ENCODE assay signal across 24 cellular contexts in the genomic region with DNA sequence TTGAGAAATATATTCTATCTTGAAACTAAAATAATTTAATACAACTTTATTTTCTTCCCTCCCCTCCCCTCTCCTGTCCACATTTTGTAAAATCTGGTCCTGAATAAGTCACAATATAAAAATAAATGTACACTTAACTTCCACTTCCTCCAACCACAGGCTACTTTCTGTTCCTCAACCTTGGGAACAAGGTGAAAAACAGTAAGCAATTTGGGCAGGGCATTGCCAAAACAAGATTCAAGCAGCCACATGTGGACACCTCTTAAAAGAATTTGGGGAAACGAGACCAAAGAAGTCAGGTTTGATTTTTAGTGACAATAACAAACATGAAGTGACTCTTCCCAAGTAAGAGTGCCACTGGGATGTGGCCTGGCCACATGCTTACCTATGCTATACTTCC.
"Had no signal": no experiment of that assay in that cellular context is flagged by ENCODE, and none has a peak within 500 bp of the region (broad histone marks: within the 10 kb centered on the region; RNA-seq: fewer than 3 reads in every experiment).

No MANE protein-coding gene starts in this region.

- DNase-seq: activated CD4-positive, alpha-beta memory T cell treated with anti-CD3 and anti-CD28 coated beads for 36 hours; activated CD4-positive, alpha-beta T cell treated with anti-CD3 and anti-CD28 coated beads for 48 hours; activated effector memory CD4-positive, alpha-beta T cell treated with anti-CD3 and anti-CD28 coated beads, Interleukin-2, amount 50 U/mL, for 16 hours; activated naive CD4-positive, alpha-beta T cell treated with anti-CD3 and anti-CD28 coated beads, Interleukin-2, amount 10 ng/mL, durations not matched to agents 7 days and 5 days; amygdala; endodermal cell; foreskin fibroblast; glutamatergic neuron; immature natural killer cell; kidney glomerular epithelial cell; left lung; naive B cell; occipital lobe; posterior cingulate gyrus; small intestine; stimulated activated CD4-positive, alpha-beta T cell treated with anti-CD3 and anti-CD28 coated beads, Interleukin-15, amount 100 ng/mL, for 24 hours; stimulated activated naive B cell treated with anti-CD40 and anti-IgM and Interleukin-4, amounts not matched to agents 10 μg/mL and 1 μg/mL and 100 μg/mL, for 72 hours; trophoblast cell had no signal

- H3K27me3 ChIP-seq: hepatocyte, left lung, vagina had no signal

- H3K27ac ChIP-seq: coronary artery, epithelial cell of prostate, hepatocyte, left lung, vagina had no signal

- H3K4me3 ChIP-seq: coronary artery, hepatocyte, left lung, lung, vagina had no signal

- ATAC-seq: left lung; sciatic nerve; stimulated activated naive B cell treated with anti-CD40 and anti-IgM and Interleukin-4, amounts not matched to agents 10 μg/mL and 1 μg/mL and 100 μg/mL, for 72 hours had no signal

- H3K4me2 ChIP-seq: hepatocyte had no signal

- H3K79me2 ChIP-seq: hepatocyte had no signal

- H2AFZ ChIP-seq: hepatocyte had no signal

- H3K9me3 ChIP-seq: left lung, vagina had no signal

- H3K4me1 ChIP-seq: left lung, vagina had no signal

- H3K36me3 ChIP-seq: left lung, vagina had no signal
